Comparison of ENCODE assay signal across 20 cellular contexts in genomic region chr11:68670208-68670992, GRCh38. TPM values are rescaled to one million over a fixed set of nuclear protein-coding genes. Genes with fewer than 3 reads are reported as not detected.
"Had no signal": no experiment of that assay in that cellular context is flagged by ENCODE, and none has a peak within 500 bp of the region (broad histone marks: within the 10 kb centered on the region; RNA-seq: fewer than 3 reads in every experiment).

No MANE protein-coding gene starts in this region.

- H3K27ac ChIP-seq: coronary artery, heart right ventricle, parathyroid adenoma, thoracic aorta had no signal

- H3K36me3 Mint-ChIP-seq: activated naive CD4-positive, alpha-beta T cell treated with anti-CD3 and anti-CD28 coated beads, Interleukin-2, amount 10 ng/mL, durations not matched to agents 7 days and 5 days; natural killer cell treated with Interleukin-12 subunit alpha and Interleukin-12 subunit beta and Interleukin-15 and Interleukin-18, amount 100 ng/mL, for 72 hours; stimulated activated memory B cell treated with anti-CD40 and anti-IgM and Interleukin-4, amounts not matched to agents 10 μg/mL and 1 μg/mL and 100 μg/mL, for 72 hours had no signal

- H3K27me3 Mint-ChIP-seq: activated CD4-positive, alpha-beta T cell treated with anti-CD3 and anti-CD28 coated beads, Interleukin-2, amount 10 ng/mL, durations not matched to agents 24 days and 14 days; activated T-cell treated with anti-CD3 and anti-CD28 coated beads, Interleukin-2, amount 50 U/mL, for 24 hours had no signal

- H3K4me2 ChIP-seq: smooth muscle cell had no signal

- H3K9me3 ChIP-seq: thoracic aorta had no signal

- H2AFZ ChIP-seq: parathyroid adenoma had no signal

- H3K4me1 Mint-ChIP-seq: activated CD4-positive, alpha-beta T cell treated with anti-CD3 and anti-CD28 coated beads, Interleukin-2, amount 10 ng/mL, durations not matched to agents 24 days and 14 days; activated naive CD4-positive, alpha-beta T cell treated with anti-CD3 and anti-CD28 coated beads, Interleukin-2, amount 10 ng/mL, durations not matched to agents 7 days and 5 days; activated naive CD8-positive, alpha-beta T cell treated with anti-CD3 and anti-CD28 coated beads, Interleukin-2, amount 50 U/mL, for 24 hours; central memory CD8-positive, alpha-beta T cell; stimulated activated memory B cell treated with anti-CD40 and anti-IgM and Interleukin-4, amounts not matched to agents 10 μg/mL and 1 μg/mL and 100 μg/mL, for 72 hours had no signal

- H3K4me1 ChIP-seq: parathyroid adenoma had no signal

- H3K36me3 ChIP-seq: heart right ventricle, thoracic aorta had no signal

- H3K9ac ChIP-seq: parathyroid adenoma had no signal

- H3K27ac Mint-ChIP-seq: activated CD4-positive, alpha-beta T cell treated with anti-CD3 and anti-CD28 coated beads, Interleukin-2, amount 10 ng/mL, durations not matched to agents 24 days and 14 days; activated CD8-positive, alpha-beta T cell treated with anti-CD3 and anti-CD28 coated beads for 36 hours; activated naive CD4-positive, alpha-beta T cell treated with anti-CD3 and anti-CD28 coated beads, Interleukin-2, amount 10 ng/mL, durations not matched to agents 7 days and 5 days; activated naive CD8-positive, alpha-beta T cell treated with anti-CD3 and anti-CD28 coated beads, Interleukin-2, amount 50 U/mL, for 24 hours; activated T-cell treated with anti-CD3 and anti-CD28 coated beads, Interleukin-2, amount 50 U/mL, for 24 hours; natural killer cell treated with Interleukin-12 subunit alpha and Interleukin-12 subunit beta and Interleukin-15 and Interleukin-18, amount 100 ng/mL, for 72 hours; stimulated activated memory B cell treated with anti-CD40 and anti-IgM and Interleukin-4, amounts not matched to agents 10 μg/mL and 1 μg/mL and 100 μg/mL, for 72 hours had no signal

- H3K4me3 ChIP-seq: coronary artery, heart right ventricle, lung, smooth muscle cell, thoracic aorta had no signal

- H3K79me2 ChIP-seq: parathyroid adenoma had no signal

- H3K9me3 Mint-ChIP-seq: activated CD4-positive, alpha-beta T cell treated with anti-CD3 and anti-CD28 coated beads, Interleukin-2, amount 10 ng/mL, durations not matched to agents 24 days and 14 days; activated CD8-positive, alpha-beta T cell treated with anti-CD3 and anti-CD28 coated beads for 36 hours; activated naive CD8-positive, alpha-beta T cell treated with anti-CD3 and anti-CD28 coated beads, Interleukin-2, amount 50 U/mL, for 24 hours; activated T-cell treated with anti-CD3 and anti-CD28 coated beads, Interleukin-2, amount 50 U/mL, for 24 hours; central memory CD8-positive, alpha-beta T cell; natural killer cell treated with Interleukin-12 subunit alpha and Interleukin-12 subunit beta and Interleukin-15 and Interleukin-18, amount 100 ng/mL, for 72 hours; stimulated activated memory B cell treated with anti-CD40 and anti-IgM and Interleukin-4, amounts not matched to agents 10 μg/mL and 1 μg/mL and 100 μg/mL, for 72 hours had no signal

- DNase-seq: activated CD4-positive, alpha-beta T cell treated with anti-CD3 and anti-CD28 coated beads, Interleukin-2, amount 10 ng/mL, durations not matched to agents 24 days and 14 days; activated CD8-positive, alpha-beta T cell treated with anti-CD3 and anti-CD28 coated beads for 36 hours; activated naive CD4-positive, alpha-beta T cell treated with anti-CD3 and anti-CD28 coated beads, Interleukin-2, amount 10 ng/mL, durations not matched to agents 7 days and 5 days; activated naive CD8-positive, alpha-beta T cell treated with anti-CD3 and anti-CD28 coated beads, Interleukin-2, amount 50 U/mL, for 24 hours; activated T-cell treated with anti-CD3 and anti-CD28 coated beads, Interleukin-2, amount 50 U/mL, for 24 hours; heart right ventricle; islet precursor cell; stimulated activated CD4-positive, alpha-beta T cell treated with anti-CD3 and anti-CD28 coated beads, Interleukin-4, amount 100 ng/mL, for 4 hours; T-helper 1 cell; T-helper 9 cell had no signal

- H3K4me3 Mint-ChIP-seq: activated CD4-positive, alpha-beta T cell treated with anti-CD3 and anti-CD28 coated beads, Interleukin-2, amount 10 ng/mL, durations not matched to agents 24 days and 14 days; activated CD8-positive, alpha-beta T cell treated with anti-CD3 and anti-CD28 coated beads for 36 hours; activated naive CD4-positive, alpha-beta T cell treated with anti-CD3 and anti-CD28 coated beads, Interleukin-2, amount 10 ng/mL, durations not matched to agents 7 days and 5 days; activated naive CD8-positive, alpha-beta T cell treated with anti-CD3 and anti-CD28 coated beads, Interleukin-2, amount 50 U/mL, for 24 hours; activated T-cell treated with anti-CD3 and anti-CD28 coated beads, Interleukin-2, amount 50 U/mL, for 24 hours; central memory CD8-positive, alpha-beta T cell; natural killer cell treated with Interleukin-12 subunit alpha and Interleukin-12 subunit beta and Interleukin-15 and Interleukin-18, amount 100 ng/mL, for 72 hours; stimulated activated memory B cell treated with anti-CD40 and anti-IgM and Interleukin-4, amounts not matched to agents 10 μg/mL and 1 μg/mL and 100 μg/mL, for 72 hours had no signal

- ATAC-seq: activated CD8-positive, alpha-beta T cell treated with anti-CD3 and anti-CD28 coated beads for 36 hours; activated naive CD8-positive, alpha-beta T cell treated with anti-CD3 and anti-CD28 coated beads, Interleukin-2, amount 50 U/mL, for 24 hours had no signal

RNA-seq across cellular contexts. Expression of gene GAL, which starts 13.9 kb away (rescaled TPM):
- total RNA-seq: aorta, sciatic nerve, thoracic aorta had no signal
